Comparison of ENCODE assay signal across 17 cellular contexts in the genomic region with DNA sequence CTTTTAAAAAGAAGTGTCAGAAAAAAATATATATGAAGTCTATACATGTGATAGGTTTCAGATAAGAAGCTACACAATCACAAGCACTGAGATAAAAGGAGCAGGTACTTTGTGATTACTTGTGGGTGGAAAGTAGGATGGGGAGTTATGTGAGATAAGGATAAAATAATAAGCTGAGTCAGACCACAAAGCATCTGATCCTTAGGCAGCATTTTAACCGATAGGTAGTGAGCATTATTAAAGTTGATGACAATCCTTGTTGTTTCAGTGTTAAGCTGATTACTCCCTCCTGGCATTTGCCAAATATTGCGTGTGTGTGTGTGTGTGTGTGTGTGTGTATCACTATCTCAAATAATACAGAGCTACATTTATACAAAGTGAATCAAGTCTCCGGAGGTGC.
A peak's percentile ranks its signal among the peaks of the same experiment; 100 is the strongest.
DNase-seq lines count a peak whose midpoint lies in the region; ATAC-seq and TF ChIP-seq lines count a peak whose summit lies in the region.
"Had no signal": no experiment of that assay in that cellular context is flagged by ENCODE, and none has a peak within 500 bp of the region (broad histone marks: within the 10 kb centered on the region; RNA-seq: fewer than 3 reads in every experiment).

No MANE protein-coding gene starts in this region.

- H3K36me3 ChIP-seq in IMR-90 (ENCODE audit: control insufficient read depth, insufficient read depth, low read length) = no peaks in the 10 kb centered on the region
- H3K36me3 ChIP-seq: MG63, SJSA1 had no signal

- no peak overlapping the region for H2BK20ac ChIP-seq in IMR-90 (ENCODE audit: low read depth, low read length)

- intact Hi-C loops in IMR-90 (cut with micrococcal nuclease) = no loop called here

- H3K9me3 ChIP-seq in IMR-90 (ENCODE audit: control insufficient read depth, insufficient read depth, low read length) = no peaks in the 10 kb centered on the region
- H3K9me3 ChIP-seq: MG63, SJSA1 had no signal

- H3K9ac ChIP-seq in IMR-90 (ENCODE audit: low read depth, low read length) = no peak overlapping the region
- H3K9ac ChIP-seq: KMS-11 had no signal

- no peak overlapping the region for H3K23ac ChIP-seq in IMR-90 (ENCODE audit: low read depth, low read length)

- H2AK9ac ChIP-seq in IMR-90 (replicated peaks; ENCODE audit: low read depth, low read length, poor library complexity) = no peak overlapping the region

- no peak for TF ChIP-seq RAD21 in IMR-90 (IDR thresholded peaks at IDR 0.05; ENCODE audit: low read length)

- H4K20me1 ChIP-seq in IMR-90 (ENCODE audit: insufficient read depth, low read length) = no peaks in the 10 kb centered on the region

- H3K4me3 ChIP-seq in IMR-90 (ENCODE audit: insufficient read depth, low read depth, low read length) = no peak overlapping the region
- H3K4me3 ChIP-seq: MG63, PC-9, SJSA1 had no signal

- H3K27ac ChIP-seq in IMR-90 (ENCODE audit: insufficient read depth, low read length) = no peak overlapping the region
- H3K27ac ChIP-seq: KMS-11, PC-9, SJSA1 had no signal

- ATAC-seq in IMR-90 (ENCODE audit: low read depth) = no peak
- no peak for ATAC-seq in GM18511 (IDR thresholded peaks at IDR 0.05; ENCODE audit: unreplicated experiment)

- H2BK120ac ChIP-seq in IMR-90 (ENCODE audit: low read depth, low read length) = no peak overlapping the region

- no peak overlapping the region for H4K5ac ChIP-seq in IMR-90 (ENCODE audit: low read depth, low read length)

- TF ChIP-seq CTCF in IMR-90 (conservative IDR thresholded peaks at IDR 0.05; ENCODE audit: low read depth, low read length) = no peak

- no peak overlapping the region for H2AK5ac ChIP-seq in IMR-90 (ENCODE audit: low read depth, low read length)

- CTCF ChIA-PET in IMR-90 (lab: Yijun Ruan, JAX) = no interaction called here

- H2BK15ac ChIP-seq in IMR-90 (ENCODE audit: low read depth, low read length) = no peak overlapping the region

- in situ Hi-C loops in IMR-90 (cut with MboI; ENCODE audit: low sequenced_read_pairs) = no loop called here

- H3K4me2 ChIP-seq in IMR-90 (ENCODE audit: low read depth, low read length) = no peak overlapping the region
- H3K4me2 ChIP-seq: KMS-11, PC-9 had no signal

- H2BK5ac ChIP-seq in IMR-90 (ENCODE audit: low read depth, low read length, poor library complexity, severe bottlenecking) = no peak overlapping the region

- DNase-seq in EL (peak; percentile 3), IMR-90 (peak; percentile 15), astrocyte of the hippocampus (ENCODE audit: low read depth, low spot score) (peak; percentile 14), non-pigmented ciliary epithelial cell (ENCODE audit: low read depth) (peak; percentile 30), NCI-H1930 (lab: John Stamatoyannopoulos, UW) (no peak), dedifferentiated amniotic fluid mesenchymal stem cell (ENCODE audit: extremely low spot score) (no peak)
- DNase-seq: Calu3; CD4-positive, alpha-beta memory T cell; GOT3; MG63; NCI-H1092; NCI-H345; NCI-H526; PC-9 had no signal

- no peak overlapping the region for H4K8ac ChIP-seq in IMR-90 (ENCODE audit: low read depth in 2 of 2, low read length in 2 of 2)

- H4K91ac ChIP-seq in IMR-90 (ENCODE audit: insufficient read depth, low read depth, low read length) = no peak overlapping the region

- no TSS peak for BruUV-seq in IMR-90 (replicated peaks; lab: Mats Ljungman, UMichigan)

- H3K14ac ChIP-seq in IMR-90 (replicated peaks; ENCODE audit: low read depth, low read length) = no peak overlapping the region

- no peaks in the 10 kb centered on the region for H3K27me3 ChIP-seq in IMR-90 (ENCODE audit: control insufficient read depth, insufficient read depth, low read length)
- H3K27me3 ChIP-seq: MG63, SJSA1 had no signal

- WGBS in IMR-90 (ENCODE audit: extremely low coverage in 2 of 2, insufficient read length in 1 of 2), 2 experiments = no CpG with 5 or more reads among the region's 3 CpGs

- no peaks in the 10 kb centered on the region for H3K79me1 ChIP-seq in IMR-90 (ENCODE audit: low read depth in 1 of 2, low read length in 2 of 2)

- POLR2A ChIA-PET in IMR-90 (lab: Charles Lee; ENCODE audit: unreplicated experiment) = no interaction called here

- H3K9me1 ChIP-seq in IMR-90 (ENCODE audit: insufficient read depth, low read length) = peaks cover 5% of the 10 kb centered on the region

- dilution Hi-C loops in IMR-90 (cut with HindIII; ENCODE audit: low sequenced_read_pairs, unreplicated experiment) = no loop called here

- H3K18ac ChIP-seq in IMR-90 (ENCODE audit: low read depth, low read length) = no peak overlapping the region

- no peak for TF ChIP-seq POLR2A in IMR-90 (IDR thresholded peaks at IDR 0.05; ENCODE audit: low read depth, low read length)

- no peak overlapping the region for H3K56ac ChIP-seq in IMR-90 (ENCODE audit: extremely low read depth, insufficient read depth, low read length)

- H2AFZ ChIP-seq in IMR-90 (replicated peaks; ENCODE audit: low read length, poor library complexity) = no peak overlapping the region
- H2AFZ ChIP-seq: PC-9 had no signal

- H3K4ac ChIP-seq in IMR-90 (ENCODE audit: low read depth, low read length) = no peak overlapping the region

- 0 out of 2 replicates have a peak, but pooled peaks cover 2% of the 10 kb centered on the region for H3K4me1 ChIP-seq in IMR-90 (ENCODE audit: control insufficient read depth, insufficient read depth, low read length)

TF ChIP-seq in IMR-90, 13 proteins besides CTCF, POLR2A, EP300 and RAD21:
- TF ChIP-seq MAZ (IDR thresholded peaks at IDR 0.05; ENCODE audit: borderline replicate concordance, low read depth, low read length) (no peak), MAFK (IDR thresholded peaks at IDR 0.05; ENCODE audit: low read depth, low read length) (peak; percentile 50)

Comparison
In these comparisons a context has a peak if more than half of its experiments do, and no peak if none do; other contexts are left out.
1. DNase-seq: peak in EL (single experiment), IMR-90 (single experiment), astrocyte of the hippocampus (single experiment) and non-pigmented ciliary epithelial cell (single experiment); none in NCI-H1930 (0 of 2) and dedifferentiated amniotic fluid mesenchymal stem cell (single experiment).